8 cellular contexts compared by ENCODE assay signal in the genomic region with DNA sequence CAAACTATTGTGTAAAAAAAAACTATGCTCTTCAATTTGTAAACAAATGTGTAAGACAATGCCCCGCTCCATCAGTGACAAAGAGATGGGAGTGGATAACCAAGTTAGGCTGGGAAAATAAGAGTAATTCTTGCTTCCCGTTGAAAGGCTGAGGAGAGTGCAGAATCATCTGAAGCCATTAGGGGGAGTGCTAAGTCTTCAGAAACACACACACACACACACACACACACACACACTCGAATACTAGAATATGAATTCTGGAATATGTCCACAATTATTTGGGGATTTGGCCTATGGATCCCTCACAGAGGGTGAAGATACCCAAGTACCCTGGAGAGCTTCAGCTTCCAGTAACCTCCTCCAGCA. TPM values are rescaled to one million over a fixed set of nuclear protein-coding genes. Genes with fewer than 3 reads are reported as not detected.
DNase-seq lines count a peak whose midpoint lies in the region; ATAC-seq and TF ChIP-seq lines count a peak whose summit lies in the region.

No MANE protein-coding gene starts in this region.

- H3K36me3 ChIP-seq in trophoblast cell (ENCODE audit: control insufficient read depth in 1 of 2, insufficient read depth in 2 of 2, low read length in 2 of 2), result no peaks in the 10 kb centered on the region

- H3K4me2 ChIP-seq in trophoblast cell (ENCODE audit: low read length), result no peak overlapping the region

- no peak overlapping the region for H4K8ac ChIP-seq in trophoblast cell (ENCODE audit: low read depth, low read length)

- no peaks in the 10 kb centered on the region for H3K79me2 ChIP-seq in trophoblast cell (ENCODE audit: control insufficient read depth, insufficient read depth, low read length, poor library complexity)

- peaks cover 4% of the 10 kb centered on the region for H3K9me3 ChIP-seq in trophoblast cell (ENCODE audit: insufficient read depth, low read depth, low read length)

- peaks cover 35% of the 10 kb centered on the region for H3K27me3 ChIP-seq in trophoblast cell (ENCODE audit: insufficient read depth, low read length)

- H2AFZ ChIP-seq in trophoblast cell (ENCODE audit: insufficient read depth, low read length, poor library complexity), result no peak overlapping the region

- H3K9ac ChIP-seq in trophoblast cell (ENCODE audit: low read length), result no peak overlapping the region

- TF ChIP-seq CTCF in GM12875 (IDR thresholded peaks at IDR 0.05; ENCODE audit: borderline replicate concordance, insufficient read depth, low read depth, low read length) (peak; percentile 52; the same call in 1 of the 2 replicates), LNCAP (IDR thresholded peaks at IDR 0.05) (peak; percentile 64)

- H3K14ac ChIP-seq in trophoblast cell (ENCODE audit: low read length), result no peak overlapping the region

- H3K23ac ChIP-seq in trophoblast cell (ENCODE audit: low read length), result no peak overlapping the region

- H4K91ac ChIP-seq in trophoblast cell (ENCODE audit: low read depth, low read length), result no peak overlapping the region

- H3K79me1 ChIP-seq in trophoblast cell (ENCODE audit: low read length), result no peaks in the 10 kb centered on the region

- no peak for ATAC-seq in GM19455 (IDR thresholded peaks at IDR 0.05; ENCODE audit: unreplicated experiment)
- no peak for ATAC-seq in HG02763 (IDR thresholded peaks at IDR 0.05; ENCODE audit: unreplicated experiment)

- peak; percentile 79 for DNase-seq in AG08396 (ENCODE audit: low spot score)
- DNase-seq in SHP77 treated with DMSO at 0.1 percent for 48 hours (lab: John Stamatoyannopoulos, UW), result peak; percentile 28
- DNase-seq in fibroblast of gingiva (ENCODE audit: low read depth), result peak; percentile 91
- peak; percentile 71 to 92 for DNase-seq in trophoblast cell

- no peak overlapping the region for H2BK120ac ChIP-seq in trophoblast cell (ENCODE audit: insufficient read depth, low read length, poor library complexity)

- no peak overlapping the region for H2AK5ac ChIP-seq in trophoblast cell (ENCODE audit: low read length)

- peaks cover 4 to 7% of the 10 kb centered on the region in 2 experiments for H3K4me1 ChIP-seq in trophoblast cell (ENCODE audit: control insufficient read depth in 1 of 2, insufficient read depth in 2 of 2, low read length in 2 of 2)

- no peak overlapping the region for H3K4me3 ChIP-seq in GM12875 (ENCODE audit: low read depth, low read length)
- H3K4me3 ChIP-seq in trophoblast cell (ENCODE audit: low read depth, low read length), result no peak overlapping the region

- H4K12ac ChIP-seq in trophoblast cell (ENCODE audit: low read depth, low read length), result no peak overlapping the region

- no CpG with 5 or more reads among the region's 3 CpGs for WGBS in trophoblast cell (ENCODE audit: extremely low coverage, insufficient coverage, insufficient read length)

- H2BK12ac ChIP-seq in trophoblast cell (ENCODE audit: low read length), result no peak overlapping the region

- H3K4ac ChIP-seq in trophoblast cell (ENCODE audit: low read depth, low read length), result no peak overlapping the region

- H3K27ac ChIP-seq in trophoblast cell (ENCODE audit: low read depth, low read length), result no peak overlapping the region

- H2BK5ac ChIP-seq in trophoblast cell (ENCODE audit: low read depth, low read length, poor library complexity), result no peak overlapping the region

- H3K18ac ChIP-seq in trophoblast cell (ENCODE audit: low read length), result no peak overlapping the region

RNA-seq across cellular contexts. Expression of a gene that starts 27.8 kb away (rescaled TPM):
- 3.2 TPM in 2 replicates for polyA plus RNA-seq in trophoblast cell (2013)

RNA-seq across cellular contexts. Expression of a gene that starts 37.3 kb away (rescaled TPM):
- polyA plus RNA-seq in trophoblast cell (2013), result 8.2 and 8.7 TPM in 2 replicates

Comparison
In these comparisons a context has a peak if more than half of its experiments do, and no peak if none do; other contexts are left out.
1. DNase-seq: peak in every context shown above with its lines; median percentile 91 in fibroblast of gingiva; 82 in trophoblast cell; 79 in AG08396; 28 in SHP77 treated with DMSO at 0.1 percent for 48 hours.